8 cellular contexts compared by ENCODE assay signal in the genomic region with DNA sequence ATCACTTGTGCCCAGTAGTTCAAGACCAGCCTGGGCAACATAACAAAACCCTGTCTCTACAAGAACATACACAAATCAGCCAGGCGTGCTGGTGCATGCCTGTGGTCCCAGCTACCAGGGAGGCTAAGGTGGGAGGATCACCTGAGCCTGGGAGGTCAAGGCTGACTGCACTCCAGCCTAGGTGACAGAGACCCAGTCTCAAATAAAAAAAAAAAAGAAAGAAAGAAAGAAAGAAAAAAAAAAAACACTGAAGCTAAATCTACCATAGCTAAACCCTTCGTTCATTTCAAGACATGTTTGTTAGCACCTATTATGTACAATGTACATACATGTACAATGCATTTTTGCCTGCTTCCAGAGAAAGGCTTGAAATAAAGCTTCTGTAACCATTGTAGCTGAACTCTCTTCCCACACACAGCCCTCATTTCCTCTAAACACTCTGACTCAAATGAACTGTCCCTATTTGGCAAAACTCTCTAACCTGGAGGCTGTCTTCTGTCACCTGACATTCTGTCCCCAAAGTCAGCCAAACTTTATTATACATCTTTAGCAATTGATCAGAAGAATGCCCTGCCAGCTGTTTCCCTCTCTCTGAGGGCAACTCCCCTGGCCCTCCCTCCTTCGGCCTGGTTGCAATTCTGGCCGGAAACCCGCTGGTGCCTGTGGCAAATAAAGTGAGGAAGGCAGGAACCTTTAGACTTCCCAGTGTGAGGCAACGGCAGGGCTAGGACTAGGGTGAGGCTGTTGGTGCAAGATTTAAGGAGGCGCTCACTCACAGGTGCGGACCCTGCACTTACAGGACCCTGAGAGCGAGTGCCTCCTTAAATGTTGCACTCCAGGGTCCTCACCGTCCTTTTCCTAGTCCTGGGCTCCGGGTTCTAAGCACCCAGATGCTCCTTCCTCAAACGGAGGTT. TPM values are rescaled to one million over a fixed set of nuclear protein-coding genes. Genes with fewer than 3 reads are reported as not detected.
A peak's percentile ranks its signal among the peaks of the same experiment; 100 is the strongest.
DNase-seq lines count a peak whose midpoint lies in the region; ATAC-seq, FAIRE-seq and TF ChIP-seq lines count a peak whose summit lies in the region.

No MANE protein-coding gene starts in this region.

- FAIRE-seq in GM18507 (lab: Jason Lieb, UNC): peak; percentile 71

- peaks cover 14% of the 10 kb centered on the region for H3F3A ChIP-seq in MM.1S (ENCODE audit: insufficient read depth, low read length)

- H3K36me3 ChIP-seq in MM.1S (replicated peaks; ENCODE audit: insufficient read depth, low read length): no peaks in the 10 kb centered on the region

- H2AFZ ChIP-seq in MM.1S (ENCODE audit: low read length): peak overlapping the region; percentile 98; the same call in 1 of the 2 replicates

- peaks cover 5% of the 10 kb centered on the region; the same call in 1 of the 2 replicates for H3K79me2 ChIP-seq in MM.1S (ENCODE audit: low read length)

- peaks cover 3% of the 10 kb centered on the region for H3K36me3 Mint-ChIP-seq in activated naive CD4-positive, alpha-beta T cell treated with anti-CD3 and anti-CD28 coated beads for 36 hours (ENCODE audit: low read depth)

- no peak for TF ChIP-seq CTCF in MM.1S (IDR thresholded peaks at IDR 0.05; ENCODE audit: low read length)
- TF ChIP-seq CTCF in omental fat pad (IDR thresholded peaks at IDR 0.05): no peak

- H3K27me3 ChIP-seq in MM.1S (replicated peaks; ENCODE audit: insufficient read depth, low read length): no peaks in the 10 kb centered on the region

- no peaks in the 10 kb centered on the region for H4K20me1 ChIP-seq in MM.1S (ENCODE audit: insufficient read depth, low read length)

- peak overlapping the region; percentile 98 for H3K4me2 ChIP-seq in MM.1S (ENCODE audit: low read depth, low read length)

- peak; percentile 73 for ATAC-seq in omental fat pad (ENCODE audit: low FRiP score)

- peaks cover 12% of the 10 kb centered on the region for H3K4me1 ChIP-seq in MM.1S (ENCODE audit: low read length)

- peak overlapping the region; percentile 98 for H3K4me3 ChIP-seq in MM.1S (ENCODE audit: low read length)

- peak overlapping the region; percentile 96 for H3K27ac Mint-ChIP-seq in activated naive CD4-positive, alpha-beta T cell treated with anti-CD3 and anti-CD28 coated beads for 36 hours

- peaks cover 21% of the 10 kb centered on the region for H3K4me1 Mint-ChIP-seq in activated naive CD4-positive, alpha-beta T cell treated with anti-CD3 and anti-CD28 coated beads for 36 hours (ENCODE audit: low read depth)

- peak overlapping the region; percentile 97 for H3K4me3 Mint-ChIP-seq in activated naive CD4-positive, alpha-beta T cell treated with anti-CD3 and anti-CD28 coated beads for 36 hours

- peak overlapping the region; percentile 1; the same call in 1 of the 2 replicates for H3K27ac ChIP-seq in MM.1S (ENCODE audit: low read length)

- no peaks in the 10 kb centered on the region for H3K9me3 Mint-ChIP-seq in activated naive CD4-positive, alpha-beta T cell treated with anti-CD3 and anti-CD28 coated beads for 36 hours

- no peaks in the 10 kb centered on the region for H3K9me2 ChIP-seq in MM.1S (replicated peaks; ENCODE audit: insufficient read depth, low read length)

- H3K9me3 ChIP-seq in MM.1S (replicated peaks; ENCODE audit: insufficient read depth, low read length): no peaks in the 10 kb centered on the region

- no peak for DNase-seq in GM18507 (ENCODE audit: extremely low spot score, insufficient read length, low read depth)
- no peak for DNase-seq in MM.1S
- peak; percentile 60 for DNase-seq in activated naive CD4-positive, alpha-beta T cell treated with anti-CD3 and anti-CD28 coated beads for 36 hours
- peak in 36 of 42 donors; percentile 14 to 81 (median 45) for DNase-seq in head of caudate nucleus
- DNase-seq in omental fat pad (ENCODE audit: low spot score): peak; percentile 51
- no peak for DNase-seq in NCI-H146 (lab: John Stamatoyannopoulos, UW)
- DNase-seq in NCI-H2227 (lab: John Stamatoyannopoulos, UW; ENCODE audit: unreplicated experiment): no peak
- no peak for DNase-seq in NCI-H748 (lab: John Stamatoyannopoulos, UW; ENCODE audit: unreplicated experiment)

- CTCF ChIA-PET in activated naive CD4-positive, alpha-beta T cell treated with anti-CD3 and anti-CD28 coated beads for 36 hours (lab: Charles Lee): interaction anchor here (0.6 to 6.1 kb wide), 14 partner anchors 10 to 1114 kb away, joined by 3 to 49 read pairs (median 4); no protein-coding TSS in a partner anchor

- peak overlapping the region; percentile 68; the same call in 1 of the 2 replicates for H3K9ac ChIP-seq in MM.1S (ENCODE audit: low read length)

- H3K27me3 Mint-ChIP-seq in activated naive CD4-positive, alpha-beta T cell treated with anti-CD3 and anti-CD28 coated beads for 36 hours (ENCODE audit: low read depth): no peaks in the 10 kb centered on the region

- intact Hi-C loops in activated naive CD4-positive, alpha-beta T cell treated with anti-CD3 and anti-CD28 coated beads for 36 hours (cut with micrococcal nuclease): loop anchor here (1.0 to 5.0 kb wide), 6 partner anchors 8 to 257 kb away; a partner anchor contains a TSS
- intact Hi-C loops in head of caudate nucleus (cut with DNase I): no loop called here

RNA-seq across cellular contexts. Expression of a gene that starts 1.8 kb away (rescaled TPM):
- 10 to 100 TPM; 62.1 to 64.4 TPM for total RNA-seq in activated naive CD4-positive, alpha-beta T cell treated with anti-CD3 and anti-CD28 coated beads for 36 hours
- total RNA-seq in omental fat pad: 10 to 100 TPM; 32.4 to 52.3 (median 41.3) TPM

RNA-seq across cellular contexts. Expression of a gene that starts 7.8 kb away (rescaled TPM):
- total RNA-seq in activated naive CD4-positive, alpha-beta T cell treated with anti-CD3 and anti-CD28 coated beads for 36 hours: 1 to 10 TPM; 3.1 to 5.2 TPM
- under 1 TPM in 1 of 4 donors, not detected in 3; 0.47 TPM for total RNA-seq in omental fat pad

RNA-seq across cellular contexts. Expression of a gene that starts 20.6 kb away (rescaled TPM):
- 10 to 100 TPM; 12.9 to 14.9 TPM for total RNA-seq in activated naive CD4-positive, alpha-beta T cell treated with anti-CD3 and anti-CD28 coated beads for 36 hours
- total RNA-seq in omental fat pad: 1 to 10 TPM; 2.0 to 8.7 (median 3.9) TPM

RNA-seq across cellular contexts. Expression of a gene that starts 50.1 kb away (rescaled TPM):
- total RNA-seq in activated naive CD4-positive, alpha-beta T cell treated with anti-CD3 and anti-CD28 coated beads for 36 hours: 10 to 100 TPM; 33.7 to 34.5 TPM
- 10 to 100 TPM; 13.0 to 24.1 (median 15.8) TPM for total RNA-seq in omental fat pad

RNA-seq across cellular contexts. Expression of a gene that starts 50.4 kb away (rescaled TPM):
- 1 to 10 TPM; 3.2 to 3.8 TPM for total RNA-seq in activated naive CD4-positive, alpha-beta T cell treated with anti-CD3 and anti-CD28 coated beads for 36 hours
- 10 to 100 TPM in 2 of 4 donors, 1 to 10 TPM in 2; 3.8 to 18.4 (median 8.6) TPM for total RNA-seq in omental fat pad

Comparison
In these comparisons a context has a peak if more than half of its experiments do, and no peak if none do; other contexts are left out.
1. DNase-seq: peak in activated naive CD4-positive, alpha-beta T cell treated with anti-CD3 and anti-CD28 coated beads for 36 hours (single experiment), head of caudate nucleus (36 of 42) and omental fat pad (single experiment); none in GM18507 (single experiment), MM.1S (single experiment), NCI-H146 (single experiment), NCI-H2227 (single experiment) and NCI-H748 (single experiment).